ENCODE assay signal across 8 cellular contexts in the genomic region with DNA sequence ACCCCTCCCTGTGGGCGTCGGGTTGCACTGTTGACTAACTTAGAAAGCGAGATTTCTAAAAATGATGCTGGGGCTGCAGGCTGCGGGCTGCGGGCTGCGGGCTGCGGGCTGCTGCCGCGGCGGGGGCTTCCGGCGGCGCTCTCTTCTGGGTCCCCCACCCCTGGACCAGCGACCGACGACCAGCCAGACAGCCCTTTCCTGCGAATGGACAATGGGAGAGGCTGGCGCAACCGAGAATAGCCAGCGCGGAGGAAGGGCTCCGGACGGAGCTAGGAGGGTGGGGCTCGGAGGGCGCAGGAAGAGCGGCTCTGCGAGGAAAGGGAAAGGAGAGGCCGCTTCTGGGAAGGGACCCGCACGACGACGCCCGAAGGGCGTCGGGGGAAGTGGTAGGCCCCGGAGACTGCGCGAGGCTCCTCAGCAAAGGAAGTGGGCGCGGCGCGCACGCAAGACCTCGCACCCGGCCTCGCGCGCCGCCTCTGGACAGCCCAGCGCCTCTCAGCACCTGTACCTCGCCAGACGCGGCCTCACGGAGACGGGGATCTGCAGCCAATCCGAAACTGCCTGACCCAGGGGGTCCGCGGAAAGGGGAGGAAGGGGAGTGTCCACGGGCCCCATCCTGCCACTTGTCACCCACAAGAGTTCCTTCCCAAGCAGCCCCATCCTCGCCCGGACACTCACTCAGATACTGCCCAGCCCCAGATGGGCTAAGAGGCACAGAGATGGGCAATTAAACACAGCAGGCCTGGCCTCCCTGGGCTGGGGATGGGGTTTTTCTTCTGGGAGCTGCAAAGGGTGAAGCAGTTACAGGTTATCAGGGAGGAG.
DNase-seq lines count a peak whose midpoint lies in the region; ATAC-seq, FAIRE-seq and TF ChIP-seq lines count a peak whose summit lies in the region.

No MANE protein-coding gene starts in this region.

- peak overlapping the region in 2 of 3 experiments; percentile 10 to 35 for H3K4me3 ChIP-seq in endothelial cell of umbilical vein (replicated peaks in 1 of 3; ENCODE audit: insufficient read depth in 1 of 3, low read depth in 1 of 3, low read length in 3 of 3)

- H3K9me3 ChIP-seq in endothelial cell of umbilical vein (replicated peaks; ENCODE audit: control insufficient read depth, insufficient read depth, low read length): no peaks in the 10 kb centered on the region

- H3K4me1 ChIP-seq in endothelial cell of umbilical vein (ENCODE audit: control insufficient read depth, extremely low read depth, insufficient read depth, low read length): peaks cover 12% of the 10 kb centered on the region

- H3K36me3 Mint-ChIP-seq in activated CD4-positive, alpha-beta memory T cell treated with anti-CD3 and anti-CD28 coated beads for 36 hours: no peaks in the 10 kb centered on the region
- H3K36me3 Mint-ChIP-seq in naive B cell: no peaks in the 10 kb centered on the region

- POLR2A ChIA-PET in activated CD4-positive, alpha-beta memory T cell treated with anti-CD3 and anti-CD28 coated beads for 36 hours (lab: Charles Lee): no interaction called here
- POLR2A ChIA-PET in endothelial cell of umbilical vein (lab: Charles Lee): no interaction called here

- H3K9me1 ChIP-seq in endothelial cell of umbilical vein (replicated peaks; ENCODE audit: control insufficient read depth, extremely low read depth, insufficient read depth, low read length): no peaks in the 10 kb centered on the region

- peak overlapping the region; percentile 69 for H3K27ac Mint-ChIP-seq in activated CD4-positive, alpha-beta memory T cell treated with anti-CD3 and anti-CD28 coated beads for 36 hours
- H3K27ac Mint-ChIP-seq in naive B cell: peak overlapping the region in 5 of 6 donors; percentile 32 to 93 (median 61)

- no peak overlapping the region for H3K27ac ChIP-seq in endothelial cell of umbilical vein (ENCODE audit: insufficient read depth, low read depth, low read length)

- no peaks in the 10 kb centered on the region for H3K36me3 ChIP-seq in endothelial cell of umbilical vein (ENCODE audit: control insufficient read depth in 2 of 2, extremely low read depth in 1 of 2, insufficient read depth in 2 of 2, low read length in 2 of 2)

- TF ChIP-seq POLR2A in endothelial cell of umbilical vein (IDR thresholded peaks at IDR 0.05; ENCODE audit: low read depth, low read length): no peak

- no peaks in the 10 kb centered on the region for H3K9me3 Mint-ChIP-seq in activated CD4-positive, alpha-beta memory T cell treated with anti-CD3 and anti-CD28 coated beads for 36 hours
- H3K9me3 Mint-ChIP-seq in naive B cell: no peaks in the 10 kb centered on the region

- peak; percentile 89 for FAIRE-seq in endothelial cell of umbilical vein (lab: Jason Lieb, UNC)

- no TSS peak for BruUV-seq in endothelial cell of umbilical vein (replicated peaks; lab: Mats Ljungman, UMichigan)

- ATAC-seq in GM19397 (IDR thresholded peaks at IDR 0.05; ENCODE audit: unreplicated experiment) (peak; percentile 75), HG03565 (IDR thresholded peaks at IDR 0.05; ENCODE audit: unreplicated experiment) (peak; percentile 38), naive B cell (ENCODE audit: low read depth in 2 of 2) (peak; percentile 84 to 86)

- H2AFZ ChIP-seq in endothelial cell of umbilical vein (ENCODE audit: low read depth, low read length): peak overlapping the region; percentile 95

- peak in 1 of 2 donors; percentile 59 for TF ChIP-seq CTCF in endothelial cell of umbilical vein (IDR thresholded peaks at IDR 0.05; ENCODE audit: extremely low read depth in 1 of 2, insufficient read depth in 1 of 2, low read depth in 1 of 2, low read length in 2 of 2)

- DNase-seq in CD1c-positive myeloid dendritic cell (ENCODE audit: extremely low spot score) (peak; percentile 71), endothelial cell of umbilical vein (ENCODE audit: low read depth, low spot score) (peak; percentile 37), naive B cell (peak; percentile 43), NCI-H82 treated with DMSO at 0.1 percent for 48 hours (lab: John Stamatoyannopoulos, UW; ENCODE audit: unreplicated experiment) (no peak)
- DNase-seq in activated CD4-positive, alpha-beta memory T cell treated with anti-CD3 and anti-CD28 coated beads for 36 hours: peak; percentile 85
- DNase-seq in stimulated activated naive CD4-positive, alpha-beta T cell (lab: John Stamatoyannopoulos, UW): peak; percentile 15 to 75 (median 44)

- H3K27me3 Mint-ChIP-seq in activated CD4-positive, alpha-beta memory T cell treated with anti-CD3 and anti-CD28 coated beads for 36 hours: peaks cover 40% of the 10 kb centered on the region
- H3K27me3 Mint-ChIP-seq in naive B cell: peaks cover 0 to 8% (median 5%) of the 10 kb centered on the region in 3 donors

- CTCF ChIA-PET in activated CD4-positive, alpha-beta memory T cell treated with anti-CD3 and anti-CD28 coated beads for 36 hours (lab: Charles Lee): interaction anchor here (0.6 to 1.7 kb wide), 4 partner anchors 32 to 319 kb away, joined by 4 to 6 read pairs (median 4); no protein-coding TSS in a partner anchor
- CTCF ChIA-PET in endothelial cell of umbilical vein (lab: Charles Lee): interaction anchor here (0.6 to 2.6 kb wide), 7 partner anchors 9 to 444 kb away, joined by 3 to 9 read pairs (median 4); no protein-coding TSS in a partner anchor

- H3K9ac ChIP-seq in endothelial cell of umbilical vein (replicated peaks; ENCODE audit: extremely low read depth, insufficient read depth, low read length): peak overlapping the region; percentile 44

- peak overlapping the region; percentile 71 for H3K4me3 Mint-ChIP-seq in activated CD4-positive, alpha-beta memory T cell treated with anti-CD3 and anti-CD28 coated beads for 36 hours
- peak overlapping the region; percentile 46 to 90 (median 84) for H3K4me3 Mint-ChIP-seq in naive B cell

- no peaks in the 10 kb centered on the region for H3K27me3 ChIP-seq in endothelial cell of umbilical vein (ENCODE audit: control insufficient read depth in 2 of 2, insufficient read depth in 2 of 2, low read length in 2 of 2)

- dilution Hi-C loops in endothelial cell of umbilical vein (cut with MboI; ENCODE audit: extremely low pct_ligation_motif_present, low sequenced_read_pairs): no loop called here

- H3K4me2 ChIP-seq in endothelial cell of umbilical vein (ENCODE audit: insufficient read depth, low read length): peak overlapping the region; percentile 31

- peaks cover 35% of the 10 kb centered on the region for H3K4me1 Mint-ChIP-seq in activated CD4-positive, alpha-beta memory T cell treated with anti-CD3 and anti-CD28 coated beads for 36 hours (ENCODE audit: low read depth)
- H3K4me1 Mint-ChIP-seq in naive B cell: peaks cover 36 to 73% (median 41%) of the 10 kb centered on the region in 3 donors

- no peaks in the 10 kb centered on the region for H3K79me2 ChIP-seq in endothelial cell of umbilical vein (ENCODE audit: control insufficient read depth, insufficient read depth, low read length)

- intact Hi-C loops in activated CD4-positive, alpha-beta memory T cell treated with anti-CD3 and anti-CD28 coated beads for 36 hours (cut with micrococcal nuclease): loop anchor here (1.0 to 10.0 kb wide), 6 partner anchors 32 to 233 kb away; a partner anchor contains a TSS
- intact Hi-C loops in endothelial cell of umbilical vein (cut with micrococcal nuclease): loop anchor here (5.0 kb wide), 2 partner anchors 80 to 235 kb away; a partner anchor contains a TSS

- H4K20me1 ChIP-seq in endothelial cell of umbilical vein (replicated peaks; ENCODE audit: control insufficient read depth, extremely low read depth, insufficient read depth, low read length): no peaks in the 10 kb centered on the region

TF ChIP-seq in endothelial cell of umbilical vein, 7 proteins besides CTCF, POLR2A, EP300 and RAD21:
- TF ChIP-seq POLR2AphosphoS5 (IDR thresholded peaks at IDR 0.05; ENCODE audit: insufficient read depth, low read depth, low read length): peak; percentile 21
- TF ChIP-seq MYC (IDR thresholded peaks at IDR 0.05; ENCODE audit: low read depth, low read length): no peak
- TF ChIP-seq, protein P1, sequence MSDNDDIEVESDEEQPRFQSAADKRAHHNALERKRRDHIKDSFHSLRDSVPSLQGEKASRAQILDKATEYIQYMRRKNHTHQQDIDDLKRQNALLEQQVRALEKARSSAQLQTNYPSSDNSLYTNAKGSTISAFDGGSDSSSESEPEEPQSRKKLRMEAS (IDR thresholded peaks at IDR 0.05; ENCODE audit: insufficient read depth, insufficient read length): no peak
